ENCODE assay signal across 23 cellular contexts in the genomic region with DNA sequence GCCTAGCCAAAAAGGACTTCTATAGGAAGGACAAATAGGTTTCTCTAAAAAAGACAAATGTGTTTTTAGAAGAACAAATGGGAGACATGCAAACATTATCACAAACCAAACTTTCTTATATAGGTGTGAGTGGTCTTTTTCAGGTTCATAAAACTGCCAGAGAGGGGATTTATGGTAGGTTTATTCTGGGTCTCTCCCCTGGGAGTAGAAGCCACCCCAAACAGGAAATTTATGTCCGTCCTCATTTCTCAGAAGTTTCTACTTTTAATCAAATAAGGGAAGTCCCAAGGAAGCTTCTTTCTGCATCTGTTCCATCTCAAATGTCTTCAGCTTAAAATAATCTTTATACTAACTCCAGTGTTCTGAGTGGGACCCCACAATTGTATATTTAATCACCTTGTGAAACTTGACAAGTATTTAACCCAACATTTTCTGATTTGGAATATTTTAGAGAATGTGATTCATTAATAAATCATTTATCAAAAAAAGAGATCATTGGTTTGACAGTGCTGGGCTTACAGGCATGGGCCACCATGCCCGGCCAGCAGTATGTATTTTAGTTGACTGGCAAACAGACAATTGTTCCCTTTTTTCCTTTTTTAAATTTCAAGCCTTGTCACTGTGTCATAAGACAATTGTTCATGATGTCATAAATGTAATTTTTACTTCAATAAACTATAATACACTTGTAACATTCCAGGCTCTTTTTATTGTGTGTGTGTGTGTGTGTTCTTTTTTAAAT. TPM values are rescaled to one million over a fixed set of nuclear protein-coding genes. Genes with fewer than 3 reads are reported as not detected.
A peak's percentile ranks its signal among the peaks of the same experiment; 100 is the strongest.
DNase-seq lines count a peak whose midpoint lies in the region; ATAC-seq and TF ChIP-seq lines count a peak whose summit lies in the region.
"Had no signal": no experiment of that assay in that cellular context is flagged by ENCODE, and none has a peak within 500 bp of the region (broad histone marks: within the 10 kb centered on the region; RNA-seq: fewer than 3 reads in every experiment).

No MANE protein-coding gene starts in this region.

- no peak overlapping the region for H3K4me3 Mint-ChIP-seq in Caco-2 (ENCODE audit: unreplicated experiment)
- H3K4me3 Mint-ChIP-seq: activated T-helper 1 cell treated with anti-CD3 and anti-CD28 coated beads, Interleukin-12 subunit alpha, Interleukin-12 subunit beta, Interleukin-2, Interleukin-4 antibody, amounts not matched to agents 30 ng/mL and 10 ng/mL and 1 ng/mL, durations not matched to agents 14 hours and 24 hours and 36 hours; neural crest cell; T-helper 1 cell treated with Interleukin-12 subunit alpha and Interleukin-12 subunit beta and Interleukin-4 antibody, amounts not matched to agents 30 μg/mL and 1 μg/mL, for 36 hours; WTC11 had no signal

- H3K36me3 Mint-ChIP-seq in Caco-2 (ENCODE audit: insufficient read depth, unreplicated experiment) = peaks cover 5% of the 10 kb centered on the region
- H3K36me3 Mint-ChIP-seq: WTC11 had no signal

- POLR2A ChIA-PET in Caco-2 (lab: Charles Lee) = no interaction called here

- no peaks in the 10 kb centered on the region for H3K4me1 Mint-ChIP-seq in Caco-2 (ENCODE audit: low read depth, unreplicated experiment)
- H3K4me1 Mint-ChIP-seq: neural crest cell had no signal

- H3K9me3 ChIP-seq in MM.1S (replicated peaks; ENCODE audit: insufficient read depth, low read length) (no peaks in the 10 kb centered on the region), uterus (no peaks in the 10 kb centered on the region), Caco-2 (no peaks in the 10 kb centered on the region)
- H3K9me3 ChIP-seq: breast epithelium, thoracic aorta had no signal

- ATAC-seq in GM21723 (IDR thresholded peaks at IDR 0.05; ENCODE audit: unreplicated experiment) = peak; percentile 38
- ATAC-seq: foreskin keratinocyte, WTC11 had no signal

- no peaks in the 10 kb centered on the region for H3K9me3 Mint-ChIP-seq in Caco-2 (ENCODE audit: unreplicated experiment)
- H3K9me3 Mint-ChIP-seq: activated T-helper 1 cell treated with anti-CD3 and anti-CD28 coated beads, Interleukin-12 subunit alpha, Interleukin-12 subunit beta, Interleukin-2, Interleukin-4 antibody, amounts not matched to agents 30 ng/mL and 10 ng/mL and 1 ng/mL, durations not matched to agents 14 hours and 24 hours and 36 hours; neural crest cell; T-helper 1 cell treated with Interleukin-12 subunit alpha and Interleukin-12 subunit beta and Interleukin-4 antibody, amounts not matched to agents 30 μg/mL and 1 μg/mL, for 36 hours; WTC11 had no signal

- H3K4me1 ChIP-seq in MM.1S (ENCODE audit: low read length) = peaks cover 6% of the 10 kb centered on the region; the same call in 1 of the 2 replicates
- H3K4me1 ChIP-seq in uterus = no peaks in the 10 kb centered on the region
- peaks cover 3% of the 10 kb centered on the region; the same call in 1 of the 2 replicates for H3K4me1 ChIP-seq in Caco-2
- H3K4me1 ChIP-seq: breast epithelium had no signal

- H3K36me3 ChIP-seq in MM.1S (replicated peaks; ENCODE audit: insufficient read depth, low read length) (no peaks in the 10 kb centered on the region), uterus (no peaks in the 10 kb centered on the region), Caco-2 (ENCODE audit: control insufficient read depth, insufficient read depth, low read length) (no peaks in the 10 kb centered on the region)
- H3K36me3 ChIP-seq: breast epithelium, thoracic aorta had no signal

- H3K27ac ChIP-seq in MM.1S (ENCODE audit: low read length) = no peak overlapping the region
- H3K27ac ChIP-seq in uterus = no peak overlapping the region
- H3K27ac ChIP-seq: breast epithelium, epithelial cell of prostate, foreskin keratinocyte, thoracic aorta had no signal

- peak; percentile 74 for DNase-seq in GM12865 (ENCODE audit: low read depth)
- DNase-seq in MM.1S = no peak
- DNase-seq in medulla oblongata (ENCODE audit: extremely low spot score) = peak; percentile 41
- DNase-seq in uterus = no peak
- DNase-seq in T-helper 9 cell = no peak
- DNase-seq in superior temporal gyrus (ENCODE audit: extremely low spot score) = no peak
- no peak for DNase-seq in Caco-2
- DNase-seq: DMS 273 treated with DMSO at 0.1 percent for 48 hours; foreskin keratinocyte; GDM1; NCI-H1048; NCI-H2081; NCI-H510A; SHP77; stimulated activated CD8-positive, alpha-beta memory T cell treated with anti-CD3 and anti-CD28 coated beads, Interleukin-4, amount 100 ng/mL, for 48 hours had no signal

- H3K27me3 ChIP-seq in MM.1S (replicated peaks; ENCODE audit: insufficient read depth, low read length) (no peaks in the 10 kb centered on the region), uterus (no peaks in the 10 kb centered on the region), Caco-2 (replicated peaks; ENCODE audit: control insufficient read depth, insufficient read depth, low read length) (no peaks in the 10 kb centered on the region)
- H3K27me3 ChIP-seq: breast epithelium, foreskin keratinocyte had no signal

- no peaks in the 10 kb centered on the region for H3K79me2 ChIP-seq in MM.1S (ENCODE audit: low read length)

- no peak overlapping the region for H2AFZ ChIP-seq in MM.1S (ENCODE audit: low read length)

- intact Hi-C loops in uterus (cut with DNase I; ENCODE audit: low total_unique reads) = no loop called here
- intact Hi-C loops in Caco-2 (cut with micrococcal nuclease; ENCODE audit: unreplicated experiment) = loop anchor here (10.0 kb wide), 2 partner anchors 195 to 335 kb away; no protein-coding TSS in a partner anchor

- H4K20me1 ChIP-seq in MM.1S (ENCODE audit: insufficient read depth, low read length) = no peaks in the 10 kb centered on the region

- no peaks in the 10 kb centered on the region for H3F3A ChIP-seq in MM.1S (ENCODE audit: insufficient read depth, low read length)

- no peak overlapping the region for H3K9ac ChIP-seq in MM.1S (ENCODE audit: low read length)

- no TSS peak for BruUV-seq in Caco-2 (replicated peaks; lab: Mats Ljungman, UMichigan)

- no peak for TF ChIP-seq POLR2A in uterus (IDR thresholded peaks at IDR 0.05)

- TF ChIP-seq CTCF in GM12865 (IDR thresholded peaks at IDR 0.05; ENCODE audit: insufficient read depth, low read depth, low read length, missing control alignments) (no peak), MM.1S (IDR thresholded peaks at IDR 0.05; ENCODE audit: low read length) (no peak), uterus (IDR thresholded peaks at IDR 0.05) (no peak), Caco-2 (IDR thresholded peaks at IDR 0.05; ENCODE audit: insufficient read depth in 1 of 2, low read depth in 1 of 2, low read length in 1 of 2, severe bottlenecking in 1 of 2, unreplicated experiment in 1 of 2) (no peak)

- H3K4me3 ChIP-seq in GM12865 (ENCODE audit: low read depth, low read length) = peak overlapping the region; percentile 5; the same call in 1 of the 2 replicates
- H3K4me3 ChIP-seq in MM.1S (ENCODE audit: low read length) = no peak overlapping the region
- H3K4me3 ChIP-seq in uterus = no peak overlapping the region
- no peak overlapping the region for H3K4me3 ChIP-seq in Caco-2 (ENCODE audit: low read depth, low read length)
- H3K4me3 ChIP-seq: breast epithelium, thoracic aorta had no signal

- H3K9me2 ChIP-seq in MM.1S (replicated peaks; ENCODE audit: insufficient read depth, low read length) = no peaks in the 10 kb centered on the region

- no peak overlapping the region for H3K27ac Mint-ChIP-seq in Caco-2 (ENCODE audit: unreplicated experiment)
- H3K27ac Mint-ChIP-seq: activated T-helper 1 cell treated with anti-CD3 and anti-CD28 coated beads, Interleukin-12 subunit alpha, Interleukin-12 subunit beta, Interleukin-2, Interleukin-4 antibody, amounts not matched to agents 30 ng/mL and 10 ng/mL and 1 ng/mL, durations not matched to agents 14 hours and 24 hours and 36 hours; T-helper 1 cell treated with Interleukin-12 subunit alpha and Interleukin-12 subunit beta and Interleukin-4 antibody, amounts not matched to agents 30 μg/mL and 1 μg/mL, for 36 hours; WTC11 had no signal

- H3K27me3 Mint-ChIP-seq in Caco-2 (ENCODE audit: insufficient read depth, unreplicated experiment) = no peaks in the 10 kb centered on the region

- CTCF ChIA-PET in Caco-2 (lab: Charles Lee) = no interaction called here

- peak overlapping the region; percentile 4; the same call in 1 of the 2 replicates for H3K4me2 ChIP-seq in MM.1S (ENCODE audit: low read depth, low read length)

RNA-seq across cellular contexts. Expression of a gene that starts 44.5 kb away (rescaled TPM):
- total RNA-seq in uterus (1 to 10 TPM in 1 of 4 donors, under 1 TPM in 2, not detected in 1; 0.26 to 8.4 (median 0.79) TPM), Caco-2 (2022) (276 and 320 TPM in 2 replicates)

Comparison
In these comparisons a context has a peak if more than half of its experiments do, and no peak if none do; other contexts are left out.
1. DNase-seq: peak in GM12865 (single experiment) and medulla oblongata (single experiment); none in MM.1S (single experiment), uterus (0 of 2), T-helper 9 cell (single experiment), superior temporal gyrus (single experiment) and Caco-2 (0 of 2).
2. RNA of a gene that starts 44.5 kb away (total RNA-seq): 276 to 320 TPM in Caco-2; 0.26 to 8.4 TPM in uterus; every median in the first group is over 10 times any median in the second.